In genomic region chr4:55346851-55347255, GRCh38 we compare ENCODE assay signal across 8 cellular contexts. TPM values are rescaled to one million over a fixed set of nuclear protein-coding genes. Genes with fewer than 3 reads are reported as not detected.
DNase-seq lines count a peak whose midpoint lies in the region; ATAC-seq and TF ChIP-seq lines count a peak whose summit lies in the region.

No MANE protein-coding gene starts in this region.

- TF ChIP-seq POLR2A in tibial nerve (IDR thresholded peaks at IDR 0.05), result no peak

- H3K4me1 Mint-ChIP-seq in stimulated activated naive CD8-positive, alpha-beta T cell treated with anti-CD3 and anti-CD28 coated beads, Interleukin-15, Interleukin-2, amounts not matched to agents 100 ng/mL and 50 ng/mL, for 24 hours (ENCODE audit: low read depth), result peaks cover 33% of the 10 kb centered on the region

- H3K27ac Mint-ChIP-seq in stimulated activated naive CD8-positive, alpha-beta T cell treated with anti-CD3 and anti-CD28 coated beads, Interleukin-15, Interleukin-2, amounts not matched to agents 100 ng/mL and 50 ng/mL, for 24 hours, result peak overlapping the region; percentile 87

- no peaks in the 10 kb centered on the region for H3K27me3 ChIP-seq in left lung
- H3K27me3 ChIP-seq in tibial nerve, result no peaks in the 10 kb centered on the region

- 31 to 42% methylated on average over 14 to 16 of the region's 16 CpGs for WGBS in tibial nerve, 2 donors

- H3K36me3 Mint-ChIP-seq in stimulated activated naive CD8-positive, alpha-beta T cell treated with anti-CD3 and anti-CD28 coated beads, Interleukin-15, Interleukin-2, amounts not matched to agents 100 ng/mL and 50 ng/mL, for 24 hours (ENCODE audit: low read depth), result no peaks in the 10 kb centered on the region

- H3K9me3 ChIP-seq in left lung (no peaks in the 10 kb centered on the region), tibial nerve (no peaks in the 10 kb centered on the region)

- peaks cover 11 to 29% of the 10 kb centered on the region in 2 donors for H3K4me1 ChIP-seq in left lung
- peaks cover 0 to 23% (median 12%) of the 10 kb centered on the region in 4 donors for H3K4me1 ChIP-seq in tibial nerve

- TF ChIP-seq EP300 in tibial nerve (IDR thresholded peaks at IDR 0.05), result no peak

- H3K4me3 ChIP-seq in left lung, result peak overlapping the region; percentile 59 to 60
- H3K4me3 ChIP-seq in tibial nerve, result peak overlapping the region; percentile 70 to 89 (median 80)

- H3K4me3 Mint-ChIP-seq in stimulated activated naive CD8-positive, alpha-beta T cell treated with anti-CD3 and anti-CD28 coated beads, Interleukin-15, Interleukin-2, amounts not matched to agents 100 ng/mL and 50 ng/mL, for 24 hours, result peak overlapping the region; percentile 87

- H3K36me3 ChIP-seq in left lung (no peaks in the 10 kb centered on the region), tibial nerve (no peaks in the 10 kb centered on the region)

- no peak for ATAC-seq in stimulated activated naive CD8-positive, alpha-beta T cell treated with anti-CD3 and anti-CD28 coated beads, Interleukin-15, Interleukin-2, amounts not matched to agents 100 U/mL and 50 U/mL, for 24 hours
- peak; percentile 9 for ATAC-seq in left lung
- no peak for ATAC-seq in HG02840 (IDR thresholded peaks at IDR 0.05; ENCODE audit: low FRiP score, unreplicated experiment)

- intact Hi-C loops in left lung (cut with DNase I), result loop anchor here in 1 of 2 donors (10.0 kb wide), 1 partner anchor 198 kb away; the partner anchor contains the start of gene CLOCK

- TF ChIP-seq CTCF in left lung (IDR thresholded peaks at IDR 0.05), result no peak
- no peak for TF ChIP-seq CTCF in tibial nerve (IDR thresholded peaks at IDR 0.05)

- H3K9me3 Mint-ChIP-seq in stimulated activated naive CD8-positive, alpha-beta T cell treated with anti-CD3 and anti-CD28 coated beads, Interleukin-15, Interleukin-2, amounts not matched to agents 100 ng/mL and 50 ng/mL, for 24 hours, result no peaks in the 10 kb centered on the region

- H3K27ac ChIP-seq in angular gyrus (ENCODE audit: low read depth, low read length), result peak overlapping the region; percentile 98
- H3K27ac ChIP-seq in left lung, result peak overlapping the region; percentile 97 to 98
- H3K27ac ChIP-seq in tibial nerve, result peak overlapping the region; percentile 96 to 99 (median 97)

- DNase-seq in stimulated activated naive CD8-positive, alpha-beta T cell treated with anti-CD3 and anti-CD28 coated beads, Interleukin-15, Interleukin-2, amounts not matched to agents 100 U/mL and 50 U/mL, for 24 hours, result no peak
- DNase-seq in left lung (no peak), tibial nerve (ENCODE audit: low spot score in 2 of 2) (no peak), NCI-H2227 treated with DMSO at 0.1 percent for 48 hours (lab: John Stamatoyannopoulos, UW) (no peak), SW 1271 (lab: John Stamatoyannopoulos, UW) (no peak)

- H3K27me3 Mint-ChIP-seq in stimulated activated naive CD8-positive, alpha-beta T cell treated with anti-CD3 and anti-CD28 coated beads, Interleukin-15, Interleukin-2, amounts not matched to agents 100 ng/mL and 50 ng/mL, for 24 hours, result no peaks in the 10 kb centered on the region

RNA-seq across cellular contexts. Expression of gene SRD5A3, which starts 0.8 kb away (rescaled TPM):
- total RNA-seq in left lung, result 10 to 100 TPM; 27.1 to 31.3 TPM
- 10 to 100 TPM in 3 of 4 donors, 1 to 10 TPM in 1; 9.0 to 16.1 (median 12.2) TPM for total RNA-seq in tibial nerve

RNA-seq across cellular contexts. Expression of gene TMEM165, which starts 48.9 kb away (rescaled TPM):
- total RNA-seq in left lung (100 to 1,000 TPM; 121 to 201 TPM), tibial nerve (100 to 1,000 TPM; 167 to 286 (median 236) TPM)
